30 cellular contexts compared by ENCODE assay signal in genomic region chr11:16114451-16114850, GRCh38.
"Had no signal": no experiment of that assay in that cellular context is flagged by ENCODE, and none has a peak within 500 bp of the region (broad histone marks: within the 10 kb centered on the region; RNA-seq: fewer than 3 reads in every experiment).

No MANE protein-coding gene starts in this region.

- H3K27me3 ChIP-seq: brain microvascular endothelial cell, SJCRH30 had no signal

- H3K36me3 ChIP-seq: brain microvascular endothelial cell, SJCRH30 had no signal

- H3K27me3 Mint-ChIP-seq: activated B cell treated with CpG ODN at 0.5 μM for 24 hours; activated CD4-positive, alpha-beta memory T cell treated with anti-CD3 and anti-CD28 coated beads, Interleukin-2, amount 10 ng/mL, durations not matched to agents 7 days and 5 days; activated CD4-positive, alpha-beta T cell treated with anti-CD3 and anti-CD28 coated beads, Interleukin-2, amount 10 ng/mL, durations not matched to agents 7 days and 5 days; activated naive CD8-positive, alpha-beta T cell; activated T-helper 17 cell treated with anti-CD3 and anti-CD28 coated beads, Interleukin-2, amount 50 U/mL, for 72 hours had no signal

- H3K27ac ChIP-seq: brain microvascular endothelial cell, SJCRH30 had no signal

- H3K9me3 Mint-ChIP-seq: activated B cell treated with CpG ODN at 0.5 μM for 24 hours; activated CD4-positive, alpha-beta memory T cell treated with anti-CD3 and anti-CD28 coated beads, Interleukin-2, amount 10 ng/mL, durations not matched to agents 7 days and 5 days; activated CD4-positive, alpha-beta T cell treated with anti-CD3 and anti-CD28 coated beads, Interleukin-2, amount 10 ng/mL, durations not matched to agents 7 days and 5 days; activated naive CD4-positive, alpha-beta T cell treated with anti-CD3 and anti-CD28 coated beads for 36 hours; activated T-helper 17 cell treated with anti-CD3 and anti-CD28 coated beads, Interleukin-2, amount 50 U/mL, for 72 hours; T-helper 1 cell treated with Interleukin-12 subunit alpha and Interleukin-12 subunit beta and Interleukin-4 antibody, amounts not matched to agents 30 μg/mL and 1 μg/mL, for 36 hours had no signal

- H3K27ac Mint-ChIP-seq: activated B cell treated with CpG ODN at 0.5 μM for 24 hours; activated CD4-positive, alpha-beta memory T cell treated with anti-CD3 and anti-CD28 coated beads, Interleukin-2, amount 10 ng/mL, durations not matched to agents 7 days and 5 days; activated CD4-positive, alpha-beta T cell treated with anti-CD3 and anti-CD28 coated beads, Interleukin-2, amount 10 ng/mL, durations not matched to agents 7 days and 5 days; activated naive CD4-positive, alpha-beta T cell treated with anti-CD3 and anti-CD28 coated beads for 36 hours; activated naive CD8-positive, alpha-beta T cell; activated T-helper 17 cell treated with anti-CD3 and anti-CD28 coated beads, Interleukin-2, amount 50 U/mL, for 72 hours; T-helper 1 cell treated with Interleukin-12 subunit alpha and Interleukin-12 subunit beta and Interleukin-4 antibody, amounts not matched to agents 30 μg/mL and 1 μg/mL, for 36 hours had no signal

- H3K4me1 Mint-ChIP-seq: activated B cell treated with CpG ODN at 0.5 μM for 24 hours; activated CD4-positive, alpha-beta memory T cell treated with anti-CD3 and anti-CD28 coated beads, Interleukin-2, amount 10 ng/mL, durations not matched to agents 7 days and 5 days; activated CD4-positive, alpha-beta T cell treated with anti-CD3 and anti-CD28 coated beads, Interleukin-2, amount 10 ng/mL, durations not matched to agents 7 days and 5 days; activated T-helper 17 cell treated with anti-CD3 and anti-CD28 coated beads, Interleukin-2, amount 50 U/mL, for 72 hours had no signal

- ATAC-seq: activated T-helper 17 cell treated with anti-CD3 and anti-CD28 coated beads, Interleukin-2, amount 50 U/mL, for 72 hours had no signal

- H3K4me3 ChIP-seq: SJCRH30 had no signal

- H3K4me3 Mint-ChIP-seq: activated B cell treated with CpG ODN at 0.5 μM for 24 hours; activated CD4-positive, alpha-beta memory T cell treated with anti-CD3 and anti-CD28 coated beads, Interleukin-2, amount 10 ng/mL, durations not matched to agents 7 days and 5 days; activated CD4-positive, alpha-beta T cell treated with anti-CD3 and anti-CD28 coated beads, Interleukin-2, amount 10 ng/mL, durations not matched to agents 7 days and 5 days; activated naive CD4-positive, alpha-beta T cell treated with anti-CD3 and anti-CD28 coated beads for 36 hours; activated naive CD8-positive, alpha-beta T cell; activated T-helper 17 cell treated with anti-CD3 and anti-CD28 coated beads, Interleukin-2, amount 50 U/mL, for 72 hours; T-helper 1 cell treated with Interleukin-12 subunit alpha and Interleukin-12 subunit beta and Interleukin-4 antibody, amounts not matched to agents 30 μg/mL and 1 μg/mL, for 36 hours had no signal

- H3K9me3 ChIP-seq: SJCRH30 had no signal

- DNase-seq: activated B cell treated with CpG ODN at 0.5 μM for 24 hours; activated CD4-positive, alpha-beta memory T cell treated with anti-CD3 and anti-CD28 coated beads, Interleukin-2, amount 10 ng/mL, durations not matched to agents 7 days and 5 days; activated CD4-positive, alpha-beta T cell treated with anti-CD3 and anti-CD28 coated beads for 1 hour; activated CD4-positive, alpha-beta T cell treated with anti-CD3 and anti-CD28 coated beads, Interleukin-2, amount 10 ng/mL, durations not matched to agents 7 days and 5 days; activated gamma-delta T cell; activated naive CD4-positive, alpha-beta T cell treated with anti-CD3 and anti-CD28 coated beads for 36 hours; activated T-cell treated with anti-CD3 and anti-CD28 coated beads for 4 hours; activated T-cell treated with anti-CD3 and anti-CD28 coated beads, Interleukin-2, amount 50 U/mL, for 48 hours; amygdala; brain microvascular endothelial cell; IMR-90; Kasumi-1; KBM-7; NCI-H1048; NCI-H1417 treated with DMSO at 0.1 percent for 48 hours; NCI-H1694; NCI-H2029; NCI-H2107; NCI-H2171 treated with DMSO at 0.1 percent for 48 hours; NCI-H226; NCI-H510A; NCI-H526 treated with DMSO at 0.1 percent for 48 hours; NCI-H82; Right ventricle myocardium superior; RPMI8226; SJCRH30; T-helper 9 cell had no signal

- H3K36me3 Mint-ChIP-seq: activated naive CD8-positive, alpha-beta T cell had no signal
